ENCODE assay signal across 14 cellular contexts in genomic region chr4:124632439-124632838, GRCh38.
"Had no signal": no experiment of that assay in that cellular context is flagged by ENCODE, and none has a peak within 500 bp of the region (broad histone marks: within the 10 kb centered on the region; RNA-seq: fewer than 3 reads in every experiment).

No MANE protein-coding gene starts in this region.

- H3K27ac Mint-ChIP-seq: activated CD8-positive, alpha-beta T cell treated with anti-CD3 and anti-CD28 coated beads for 36 hours; activated naive CD8-positive, alpha-beta T cell treated with anti-CD3 and anti-CD28 coated beads, Interleukin-2, amount 50 U/mL, for 24 hours; stimulated activated memory B cell treated with anti-CD40 and anti-IgM and Interleukin-4, amounts not matched to agents 10 μg/mL and 1 μg/mL and 100 μg/mL, for 72 hours had no signal

- H3K36me3 ChIP-seq: neutrophil, spleen had no signal

- H3K36me3 Mint-ChIP-seq: naive thymus-derived CD4-positive, alpha-beta T cell; stimulated activated memory B cell treated with anti-CD40 and anti-IgM and Interleukin-4, amounts not matched to agents 10 μg/mL and 1 μg/mL and 100 μg/mL, for 72 hours had no signal

- H3K27me3 Mint-ChIP-seq: activated CD8-positive, alpha-beta T cell treated with anti-CD3 and anti-CD28 coated beads for 36 hours; activated naive CD8-positive, alpha-beta T cell treated with anti-CD3 and anti-CD28 coated beads, Interleukin-2, amount 50 U/mL, for 24 hours; naive thymus-derived CD4-positive, alpha-beta T cell; stimulated activated memory B cell treated with anti-CD40 and anti-IgM and Interleukin-4, amounts not matched to agents 10 μg/mL and 1 μg/mL and 100 μg/mL, for 72 hours had no signal

- DNase-seq: activated CD4-positive, alpha-beta T cell treated with anti-CD3 and anti-CD28 coated beads for 4 hours; activated CD8-positive, alpha-beta memory T cell treated with anti-CD3 and anti-CD28 coated beads, Interleukin-2, amount 50 U/mL, for 48 hours; activated naive CD4-positive, alpha-beta T cell; activated naive CD8-positive, alpha-beta T cell treated with anti-CD3 and anti-CD28 coated beads, Interleukin-2, amount 50 U/mL, for 24 hours; effector CD8-positive, alpha-beta T cell; hippocampal formation; naive thymus-derived CD4-positive, alpha-beta T cell; spleen; stimulated activated CD4-positive, alpha-beta T cell treated with anti-CD3 and anti-CD28 coated beads, Interleukin-1b, Interleukin-23, amount 100 ng/mL, for 48 hours had no signal

- H3K4me1 ChIP-seq: spleen, tibial nerve had no signal

- H3K4me3 Mint-ChIP-seq: activated CD8-positive, alpha-beta T cell treated with anti-CD3 and anti-CD28 coated beads for 36 hours; activated naive CD8-positive, alpha-beta T cell treated with anti-CD3 and anti-CD28 coated beads, Interleukin-2, amount 50 U/mL, for 24 hours; naive thymus-derived CD4-positive, alpha-beta T cell; stimulated activated memory B cell treated with anti-CD40 and anti-IgM and Interleukin-4, amounts not matched to agents 10 μg/mL and 1 μg/mL and 100 μg/mL, for 72 hours had no signal

- ATAC-seq: stimulated activated memory B cell treated with anti-CD40 and anti-IgM and Interleukin-4, amounts not matched to agents 10 μg/mL and 1 μg/mL and 100 μg/mL, for 72 hours had no signal

- H3K27ac ChIP-seq: coronary artery, neutrophil, spleen, tibial nerve had no signal

- H3K27me3 ChIP-seq: neutrophil, spleen, tibial nerve had no signal

- H3K4me1 Mint-ChIP-seq: naive thymus-derived CD4-positive, alpha-beta T cell; stimulated activated memory B cell treated with anti-CD40 and anti-IgM and Interleukin-4, amounts not matched to agents 10 μg/mL and 1 μg/mL and 100 μg/mL, for 72 hours had no signal

- H3K9me3 Mint-ChIP-seq: activated naive CD8-positive, alpha-beta T cell treated with anti-CD3 and anti-CD28 coated beads, Interleukin-2, amount 50 U/mL, for 24 hours; stimulated activated memory B cell treated with anti-CD40 and anti-IgM and Interleukin-4, amounts not matched to agents 10 μg/mL and 1 μg/mL and 100 μg/mL, for 72 hours had no signal

- H3K9me3 ChIP-seq: neutrophil, spleen, tibial nerve had no signal

- H3K4me3 ChIP-seq: coronary artery, spleen, tibial nerve had no signal
